In genomic region chr3:100891033-100891432, GRCh38 we compare ENCODE assay signal across 12 cellular contexts.
DNase-seq lines count a peak whose midpoint lies in the region; ATAC-seq and TF ChIP-seq lines count a peak whose summit lies in the region.
"Had no signal": no experiment of that assay in that cellular context is flagged by ENCODE, and none has a peak within 500 bp of the region (broad histone marks: within the 10 kb centered on the region; RNA-seq: fewer than 3 reads in every experiment).

No MANE protein-coding gene starts in this region.

- DNase-seq in EL, result peak; percentile 30
- no peak for DNase-seq in body of pancreas
- peak; percentile 55 to 67 for DNase-seq in lung microvascular endothelial cell (ENCODE audit: low read depth in 2 of 2)
- no peak for DNase-seq in CD4-positive, alpha-beta memory T cell
- no peak for DNase-seq in middle frontal gyrus (ENCODE audit: extremely low spot score, low spot score)
- DNase-seq: adrenal gland, GDM1, heart right ventricle, RPMI8226 had no signal

- H3K27ac ChIP-seq in body of pancreas, result no peak overlapping the region
- no peak overlapping the region for H3K27ac ChIP-seq in CD4-positive, alpha-beta memory T cell (ENCODE audit: low read depth, low read length)
- H3K27ac ChIP-seq: adrenal gland, heart right ventricle had no signal

- H3K4me1 ChIP-seq in Loucy (ENCODE audit: insufficient read depth, low read length, poor library complexity, severe bottlenecking) (no peaks in the 10 kb centered on the region), body of pancreas (no peaks in the 10 kb centered on the region)
- H3K4me1 ChIP-seq in CD4-positive, alpha-beta memory T cell (ENCODE audit: insufficient read depth, low read length), result no peaks in the 10 kb centered on the region
- H3K4me1 ChIP-seq: adrenal gland had no signal

- H3K9me3 Mint-ChIP-seq in CD4-positive, alpha-beta memory T cell, result peaks cover 0 to 4% (median under 1%) of the 10 kb centered on the region in 8 donors

- H3F3A ChIP-seq in Loucy (ENCODE audit: low read depth), result no peaks in the 10 kb centered on the region

- no peak overlapping the region for H2AFZ ChIP-seq in Loucy (ENCODE audit: low read length)

- no peaks in the 10 kb centered on the region for H4K20me1 ChIP-seq in Loucy (ENCODE audit: insufficient read depth, low read length, poor library complexity, severe bottlenecking)

- no peaks in the 10 kb centered on the region for H3K36me3 Mint-ChIP-seq in CD4-positive, alpha-beta memory T cell

- no peak overlapping the region for H3K4me3 Mint-ChIP-seq in CD4-positive, alpha-beta memory T cell

- TF ChIP-seq CTCF in Loucy (conservative IDR thresholded peaks at IDR 0.05; ENCODE audit: low read length) (peak; percentile 41), body of pancreas (IDR thresholded peaks at IDR 0.05) (peak in 4 of 7 experiments; percentile 9 to 25 (median 24))

- TF ChIP-seq POLR2A in body of pancreas (IDR thresholded peaks at IDR 0.05), result no peak

- H3K9me3 ChIP-seq in Loucy (ENCODE audit: insufficient read depth, low read depth, low read length), result no peaks in the 10 kb centered on the region
- H3K9me3 ChIP-seq in body of pancreas, result no peaks in the 10 kb centered on the region
- no peaks in the 10 kb centered on the region for H3K9me3 ChIP-seq in CD4-positive, alpha-beta memory T cell (ENCODE audit: control insufficient read depth in 1 of 2, low read length in 2 of 2)
- H3K9me3 ChIP-seq: adrenal gland, heart right ventricle had no signal

- peaks cover 11 to 18% of the 10 kb centered on the region in 2 donors for H3K27me3 Mint-ChIP-seq in CD4-positive, alpha-beta memory T cell

- H3K27ac Mint-ChIP-seq in CD4-positive, alpha-beta memory T cell, result no peak overlapping the region

- no peak for ATAC-seq in body of pancreas
- no peak for ATAC-seq in activated CD4-positive, CD25-positive, alpha-beta regulatory T cell treated with anti-CD3 and anti-CD28 coated beads, Interleukin-2, amount 50 U/mL, for 24 hours
- ATAC-seq in HG03432 (IDR thresholded peaks at IDR 0.05; ENCODE audit: unreplicated experiment), result no peak
- ATAC-seq: heart right ventricle had no signal

- no peak overlapping the region for H3K9ac ChIP-seq in Loucy (ENCODE audit: low read depth, low read length, poor library complexity, severe bottlenecking)

- POLR2A ChIA-PET in CD4-positive, alpha-beta memory T cell (lab: Charles Lee; ENCODE audit: partially characterized antibody), result no interaction called here

- WGBS in body of pancreas, 2 donors, result 26% methylated on average over 2 of the region's 2 CpGs

- no peaks in the 10 kb centered on the region for H3K4me1 Mint-ChIP-seq in CD4-positive, alpha-beta memory T cell

- intact Hi-C loops in body of pancreas (cut with DNase I), result no loop called here
- intact Hi-C loops in CD4-positive, alpha-beta memory T cell (cut with micrococcal nuclease), result no loop called here

- CTCF ChIA-PET in CD4-positive, alpha-beta memory T cell (lab: Charles Lee; ENCODE audit: partially characterized antibody), result no interaction called here

- H3K27me3 ChIP-seq in Loucy (ENCODE audit: insufficient read depth, low read length, poor library complexity, severe bottlenecking), result no peaks in the 10 kb centered on the region
- H3K27me3 ChIP-seq in body of pancreas, result no peaks in the 10 kb centered on the region
- no peaks in the 10 kb centered on the region for H3K27me3 ChIP-seq in CD4-positive, alpha-beta memory T cell (ENCODE audit: insufficient read depth, low read length)
- H3K27me3 ChIP-seq: adrenal gland, heart right ventricle had no signal

- no peaks in the 10 kb centered on the region for H3K79me2 ChIP-seq in Loucy (ENCODE audit: insufficient read depth, low read length)

- H3K36me3 ChIP-seq in Loucy (ENCODE audit: insufficient read depth, low read length) (no peaks in the 10 kb centered on the region), body of pancreas (replicated peaks in 1 of 2; ENCODE audit: insufficient read depth in 1 of 2, low read depth in 2 of 2) (no peaks in the 10 kb centered on the region)
- H3K36me3 ChIP-seq in CD4-positive, alpha-beta memory T cell (ENCODE audit: insufficient read depth, low read length), result no peaks in the 10 kb centered on the region
- H3K36me3 ChIP-seq: adrenal gland had no signal

- no peak overlapping the region for H3K4me3 ChIP-seq in Loucy (ENCODE audit: low read length, poor library complexity, severe bottlenecking)
- no peak overlapping the region for H3K4me3 ChIP-seq in body of pancreas
- no peak overlapping the region for H3K4me3 ChIP-seq in CD4-positive, alpha-beta memory T cell (ENCODE audit: low read length in 2 of 2)
- H3K4me3 ChIP-seq: adrenal gland, heart right ventricle had no signal

- no peak overlapping the region for H3K4me2 ChIP-seq in Loucy (ENCODE audit: low read depth, low read length, poor library complexity, severe bottlenecking)

- no peaks in the 10 kb centered on the region for H3K9me2 ChIP-seq in Loucy (replicated peaks; ENCODE audit: low read depth, low read length)

Comparison
In these comparisons a context has a peak if more than half of its experiments do, and no peak if none do; other contexts are left out.
1. DNase-seq: peak in EL (single experiment) and lung microvascular endothelial cell (2 of 2); none in body of pancreas (0 of 4), CD4-positive, alpha-beta memory T cell (0 of 5) and middle frontal gyrus (single experiment).